Comparison of ENCODE assay signal across 20 cellular contexts in genomic region chr1:25068829-25069228, GRCh38.
DNase-seq lines count a peak whose midpoint lies in the region; ATAC-seq, FAIRE-seq and TF ChIP-seq lines count a peak whose summit lies in the region.
"Had no signal": no experiment of that assay in that cellular context is flagged by ENCODE, and none has a peak within 500 bp of the region (broad histone marks: within the 10 kb centered on the region; RNA-seq: fewer than 3 reads in every experiment).

No MANE protein-coding gene starts in this region.

- no peak overlapping the region for H3K27ac ChIP-seq in GM12878 (ENCODE audit: control insufficient read depth, insufficient read depth)
- H3K27ac ChIP-seq: gastroesophageal sphincter, thoracic aorta had no signal

- H3K9ac ChIP-seq in GM12878 (ENCODE audit: control insufficient read depth, insufficient read depth, low read length) = no peak overlapping the region

- SMC1A ChIA-PET in GM12878 (lab: Charles Lee; ENCODE audit: uncharacterized antibody, unreplicated experiment) = interaction anchor here (0.8 kb wide), 1 partner anchor 134 kb away, joined by 3 read pairs; no protein-coding TSS in a partner anchor

- no peak for FAIRE-seq in GM12878 (lab: Jason Lieb, UNC)
- FAIRE-seq: islet of Langerhans had no signal

- no TSS peak for BruUV-seq in GM12878 (replicated peaks; lab: Mats Ljungman, UMichigan)

- ATAC-seq in GM12878 (peak; percentile 54; the same call in 2 of the 3 replicates), GM18517 (IDR thresholded peaks at IDR 0.05; ENCODE audit: unreplicated experiment) (no peak), natural killer cell (no peak), GM18868 (IDR thresholded peaks at IDR 0.05; ENCODE audit: unreplicated experiment) (no peak)
- ATAC-seq: effector memory CD8-positive, alpha-beta T cell; gastroesophageal sphincter had no signal

- no peak overlapping the region for H3K4me3 ChIP-seq in NB4 (ENCODE audit: low read depth, low read length)
- no peak overlapping the region for H3K4me3 ChIP-seq in GM12878
- H3K4me3 ChIP-seq: gastroesophageal sphincter, HAP-1, smooth muscle cell, thoracic aorta had no signal

- no peaks in the 10 kb centered on the region for H3K9me3 Mint-ChIP-seq in natural killer cell
- H3K9me3 Mint-ChIP-seq: effector memory CD8-positive, alpha-beta T cell had no signal

- no peak for TF ChIP-seq POLR2A in NB4 (IDR thresholded peaks at IDR 0.05; ENCODE audit: extremely low read depth, insufficient read length)
- TF ChIP-seq POLR2A in GM12878 (IDR thresholded peaks at IDR 0.05; ENCODE audit: low read depth, low read length) = no peak

- no peak overlapping the region for H3K4me3 Mint-ChIP-seq in natural killer cell

- peak; percentile 14 for TF ChIP-seq CTCF in NB4 (IDR thresholded peaks at IDR 0.05; ENCODE audit: low read depth, low read length)
- TF ChIP-seq CTCF in GM12878 (IDR thresholded peaks at IDR 0.05 in 2 of 3, conservative IDR thresholded peaks at IDR 0.05 in 1 of 3; ENCODE audit: control insufficient read depth in 2 of 3, extremely low read depth in 1 of 3, insufficient read depth in 1 of 3, low read depth in 3 of 3, low read length in 3 of 3) = peak; percentile 24 to 39 (median 38); a peak in 3 of 6 replicates
- TF ChIP-seq CTCF in natural killer cell (IDR thresholded peaks at IDR 0.05) = no peak

- intact Hi-C loops in GM12878 (cut with micrococcal nuclease; ENCODE audit: unreplicated experiment) (no loop called here), natural killer cell (cut with micrococcal nuclease) (no loop called here)

- TF ChIP-seq RAD21 in GM12878 (IDR thresholded peaks at IDR 0.05; ENCODE audit: insufficient read depth, low read depth, low read length) = 0 out of 2 replicates have a peak, but pooled peaks have one; percentile 6

- TF ChIP-seq EP300 in GM12878 (IDR thresholded peaks at IDR 0.05; ENCODE audit: borderline replicate concordance in 1 of 2, control insufficient read depth in 1 of 2, low read depth in 2 of 2, low read length in 2 of 2) = no peak

- in situ Hi-C loops in GM12878 (cut with MboI) = no loop called here

- H3K79me2 ChIP-seq in GM12878 (ENCODE audit: control insufficient read depth, insufficient read depth, low read length) = no peaks in the 10 kb centered on the region

- POLR2A ChIA-PET in GM12878 (lab: Charles Lee) = no interaction called here

- CTCF ChIA-PET in GM12878 (lab: Yijun Ruan, JAX) = interaction anchor here (1.0 kb wide), 1 partner anchor 31 kb away, joined by 3 read pairs; no protein-coding TSS in a partner anchor

- 48% methylated on average over 4 of the region's 4 CpGs for WGBS in GM12878 (ENCODE audit: insufficient coverage, insufficient replicate concordance, low lambda C conversion rate, missing lambda C conversion rate)

- no peaks in the 10 kb centered on the region for H3K36me3 Mint-ChIP-seq in natural killer cell

- H3K4me1 ChIP-seq in GM12878 (ENCODE audit: control insufficient read depth, insufficient read depth, low read length) = peaks cover 6% of the 10 kb centered on the region; the same call in 1 of the 2 replicates
- H3K4me1 ChIP-seq: gastroesophageal sphincter, HAP-1 had no signal

- H4K20me1 ChIP-seq in GM12878 (ENCODE audit: control insufficient read depth, insufficient read depth) = peaks cover 2% of the 10 kb centered on the region; the same call in 1 of the 2 replicates

- H3K27ac Mint-ChIP-seq in natural killer cell = no peak overlapping the region

- peaks cover 24 to 31% of the 10 kb centered on the region in 2 donors for H3K27me3 Mint-ChIP-seq in natural killer cell (ENCODE audit: low read depth in 2 of 2)
- H3K27me3 Mint-ChIP-seq: effector memory CD8-positive, alpha-beta T cell had no signal

- peaks cover 34 to 46% of the 10 kb centered on the region in 2 donors for H3K4me1 Mint-ChIP-seq in natural killer cell

- no peak overlapping the region for H2AFZ ChIP-seq in GM12878 (ENCODE audit: control insufficient read depth, low read depth, low read length)

- H3K27me3 ChIP-seq in GM12878 (replicated peaks in 1 of 2; ENCODE audit: control insufficient read depth in 2 of 2, insufficient read depth in 2 of 2, low read length in 1 of 2) = no peaks in the 10 kb centered on the region; a peak in 2 of 4 replicates

- RAD21 ChIA-PET in GM12878 (lab: Charles Lee; ENCODE audit: unreplicated experiment) = interaction anchor here (0.7 kb wide), 1 partner anchor 176 kb away, joined by 3 read pairs; no protein-coding TSS in a partner anchor

- no peaks in the 10 kb centered on the region; the same call in 2 of the 3 replicates for H3K9me3 ChIP-seq in GM12878 (replicated peaks; ENCODE audit: control insufficient read depth, insufficient read depth, low read length)
- H3K9me3 ChIP-seq: HAP-1, thoracic aorta had no signal

- H3K36me3 ChIP-seq in GM12878 (ENCODE audit: control insufficient read depth in 2 of 2, insufficient read depth in 2 of 2, low read length in 1 of 2) = no peaks in the 10 kb centered on the region
- H3K36me3 ChIP-seq: gastroesophageal sphincter, HAP-1, thoracic aorta had no signal

- DNase-seq in activated naive CD4-positive, alpha-beta T cell treated with Interleukin-2 at 50 U/mL for 16 hours = peak; percentile 13
- no peak for DNase-seq in activated naive CD4-positive, alpha-beta T cell (lab: John Stamatoyannopoulos, UW)
- no peak for DNase-seq in NB4 (ENCODE audit: low read depth)
- no peak for DNase-seq in GM12878 (ENCODE audit: low read depth, low spot score)
- DNase-seq in stimulated activated CD8-positive, alpha-beta memory T cell treated with anti-CD3 and anti-CD28 coated beads, Interleukin-4, amount 100 ng/mL, for 48 hours = peak; percentile 49
- DNase-seq in natural killer cell = no peak
- DNase-seq: ACHN; effector memory CD8-positive, alpha-beta T cell; GDM1; midbrain; NCI-H1092; NCI-H226; occipital lobe had no signal

- H3K4me2 ChIP-seq in GM12878 (ENCODE audit: control insufficient read depth, insufficient read depth) = no peak overlapping the region
- H3K4me2 ChIP-seq: smooth muscle cell had no signal

TF ChIP-seq in GM12878, 131 proteins besides CTCF, POLR2A, EP300 and RAD21:
- TF ChIP-seq EZH2 (IDR thresholded peaks at IDR 0.05; ENCODE audit: borderline replicate concordance, control insufficient read depth, low read depth, low read length) (no peak), SMAD5 (IDR thresholded peaks at IDR 0.05; ENCODE audit: low read depth) (no peak), SMC3 (IDR thresholded peaks at IDR 0.05; ENCODE audit: borderline replicate concordance, low read length) (peak; percentile 20; the same call in 1 of the 2 replicates)
- TF ChIP-seq, protein P1, sequence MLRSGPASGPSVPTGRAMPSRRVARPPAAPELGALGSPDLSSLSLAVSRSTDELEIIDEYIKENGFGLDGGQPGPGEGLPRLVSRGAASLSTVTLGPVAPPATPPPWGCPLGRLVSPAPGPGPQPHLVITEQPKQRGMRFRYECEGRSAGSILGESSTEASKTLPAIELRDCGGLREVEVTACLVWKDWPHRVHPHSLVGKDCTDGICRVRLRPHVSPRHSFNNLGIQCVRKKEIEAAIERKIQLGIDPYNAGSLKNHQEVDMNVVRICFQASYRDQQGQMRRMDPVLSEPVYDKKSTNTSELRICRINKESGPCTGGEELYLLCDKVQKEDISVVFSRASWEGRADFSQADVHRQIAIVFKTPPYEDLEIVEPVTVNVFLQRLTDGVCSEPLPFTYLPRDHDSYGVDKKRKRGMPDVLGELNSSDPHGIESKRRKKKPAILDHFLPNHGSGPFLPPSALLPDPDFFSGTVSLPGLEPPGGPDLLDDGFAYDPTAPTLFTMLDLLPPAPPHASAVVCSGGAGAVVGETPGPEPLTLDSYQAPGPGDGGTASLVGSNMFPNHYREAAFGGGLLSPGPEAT (IDR thresholded peaks at IDR 0.05; ENCODE audit: low read depth) = no peak
TF ChIP-seq in GM12878: peak in this region for 1.

Comparison
In these comparisons a context has a peak if more than half of its experiments do, and no peak if none do; other contexts are left out.
1. DNase-seq: peak in activated naive CD4-positive, alpha-beta T cell treated with Interleukin-2 at 50 U/mL for 16 hours (single experiment) and stimulated activated CD8-positive, alpha-beta memory T cell treated with anti-CD3 and anti-CD28 coated beads, Interleukin-4, amount 100 ng/mL, for 48 hours (single experiment); none in activated naive CD4-positive, alpha-beta T cell (0 of 4), NB4 (single experiment), GM12878 (single experiment) and natural killer cell (single experiment).